In the genomic region with DNA sequence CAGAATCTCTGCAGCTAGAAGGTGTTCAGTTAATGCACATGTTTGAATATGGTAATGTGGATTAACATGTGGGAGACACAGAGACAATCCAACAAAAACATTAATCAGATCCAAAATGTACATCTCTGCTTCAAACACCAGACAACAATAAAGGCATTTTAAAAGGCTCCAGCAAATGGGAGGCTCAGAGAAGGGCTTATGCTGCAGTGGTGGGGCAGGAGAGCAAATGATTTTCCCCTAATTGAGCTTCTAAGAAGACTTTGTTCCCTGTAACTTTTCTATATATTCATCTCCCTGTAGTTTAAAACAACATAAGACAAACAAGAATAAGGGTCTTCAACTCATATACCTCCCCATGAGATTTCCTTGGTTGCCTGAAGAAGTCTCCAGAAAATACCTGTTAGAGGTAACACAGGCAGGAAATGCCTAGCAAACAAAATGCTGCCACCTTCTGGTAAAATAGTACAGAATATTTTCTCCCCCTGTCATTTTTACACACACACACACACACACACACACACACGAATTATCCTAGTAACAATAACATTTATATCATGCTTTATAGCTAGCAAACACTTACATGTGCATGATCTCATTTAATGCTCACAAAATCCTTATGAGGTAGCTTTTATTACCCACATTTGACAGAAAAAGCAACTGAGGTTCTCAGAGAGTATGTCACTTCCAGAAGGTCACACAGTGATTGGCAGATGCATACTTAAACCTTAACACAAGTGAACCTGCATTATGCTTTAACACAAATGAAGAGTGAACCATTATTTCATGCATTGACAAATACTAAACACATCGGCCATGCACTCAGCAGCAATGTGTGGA, we compare ENCODE assay signal across 8 cellular contexts.
DNase-seq lines count a peak whose midpoint lies in the region; ATAC-seq and TF ChIP-seq lines count a peak whose summit lies in the region.

No MANE protein-coding gene starts in this region.

- H3K4me3 ChIP-seq in heart left ventricle, result no peak overlapping the region

- no peaks in the 10 kb centered on the region for H3K36me3 Mint-ChIP-seq in MCF 10A (ENCODE audit: insufficient read depth, unreplicated experiment)

- H3K27me3 Mint-ChIP-seq in MCF 10A (ENCODE audit: insufficient read depth, unreplicated experiment), result no peaks in the 10 kb centered on the region

- peak; percentile 31 to 71 (median 57) for TF ChIP-seq CTCF in heart left ventricle (IDR thresholded peaks at IDR 0.05)
- peak; percentile 37 for TF ChIP-seq CTCF in MCF 10A (IDR thresholded peaks at IDR 0.05; ENCODE audit: unreplicated experiment)

- H3K27me3 ChIP-seq in heart left ventricle, result no peaks in the 10 kb centered on the region

- no peaks in the 10 kb centered on the region for H3K4me1 ChIP-seq in heart left ventricle

- intact Hi-C loops in heart left ventricle (cut with DNase I), result loop anchor here (1.0 to 10.0 kb wide), 12 partner anchors 124 to 534 kb away; a partner anchor contains a TSS
- intact Hi-C loops in cardiac septum (cut with DNase I), result loop anchor here (2.0 to 10.0 kb wide), 2 partner anchors 224 to 534 kb away; no protein-coding TSS in a partner anchor
- intact Hi-C loops in MCF 10A (cut with micrococcal nuclease), result loop anchor here (1.0 to 5.0 kb wide), 4 partner anchors 123 to 531 kb away; no protein-coding TSS in a partner anchor

- no TSS peak for BruUV-seq in MCF 10A (replicated peaks; lab: Mats Ljungman, UMichigan)

- peak in 1 of 4 donors; percentile 46 for ATAC-seq in heart left ventricle
- ATAC-seq in HG02981 (IDR thresholded peaks at IDR 0.05; ENCODE audit: unreplicated experiment), result peak; percentile 62

- 37 to 49% (median 43%) methylated on average over 2 of the region's 2 CpGs for WGBS in heart left ventricle, 4 donors

- H3K9me3 ChIP-seq in heart left ventricle, result no peaks in the 10 kb centered on the region

- CTCF ChIA-PET in MCF 10A (lab: Yijun Ruan, JAX), result interaction anchor here (0.6 to 11.4 kb wide), 84 partner anchors 8 to 1711 kb away, joined by 3 to 489 read pairs (median 4); a partner anchor contains a TSS

- H3K36me3 ChIP-seq in heart left ventricle, result no peaks in the 10 kb centered on the region

- POLR2A ChIA-PET in MCF 10A (lab: Yijun Ruan, JAX), result interaction anchor here (0.6 to 1.5 kb wide), 4 partner anchors 123 to 225 kb away, joined by 3 to 5 read pairs (median 3); no protein-coding TSS in a partner anchor

- H3K9me3 Mint-ChIP-seq in MCF 10A (ENCODE audit: unreplicated experiment), result no peaks in the 10 kb centered on the region

- no peak overlapping the region for H3K27ac Mint-ChIP-seq in MCF 10A (ENCODE audit: low read depth, unreplicated experiment)

- H3K4me3 Mint-ChIP-seq in MCF 10A (ENCODE audit: unreplicated experiment), result no peak overlapping the region

- DNase-seq in heart left ventricle (no peak), cardiac septum (ENCODE audit: low spot score) (no peak), NCI-H460 (ENCODE audit: extremely low read depth, low read depth) (peak; percentile 50), MCF 10A (ENCODE audit: unreplicated experiment) (peak; percentile 62), lung microvascular endothelial cell (ENCODE audit: low read depth in 2 of 2) (peak; percentile 45 to 47)
- no peak for DNase-seq in activated effector memory CD4-positive, alpha-beta T cell treated with Interleukin-2 at 50 U/mL for 16 hours
- no peak for DNase-seq in activated CD8-positive, alpha-beta memory T cell treated with anti-CD3 and anti-CD28 coated beads, Interleukin-2, amount 50 U/mL, for 4 hours

- no peak overlapping the region for H3K27ac ChIP-seq in heart left ventricle

- no peak for TF ChIP-seq POLR2A in heart left ventricle (IDR thresholded peaks at IDR 0.05)

- H3K4me1 Mint-ChIP-seq in MCF 10A (ENCODE audit: insufficient read depth, unreplicated experiment), result no peaks in the 10 kb centered on the region

Comparison
In these comparisons a context has a peak if more than half of its experiments do, and no peak if none do; other contexts are left out.
1. DNase-seq: peak in NCI-H460 (single experiment), MCF 10A (single experiment) and lung microvascular endothelial cell (2 of 2); none in heart left ventricle (0 of 5), cardiac septum (single experiment), activated effector memory CD4-positive, alpha-beta T cell treated with Interleukin-2 at 50 U/mL for 16 hours (single experiment) and activated CD8-positive, alpha-beta memory T cell treated with anti-CD3 and anti-CD28 coated beads, Interleukin-2, amount 50 U/mL, for 4 hours (single experiment).